ENCODE assay signal across 16 cellular contexts in genomic region chr20:62504323-62504722, GRCh38. TPM values are rescaled to one million over a fixed set of nuclear protein-coding genes. Genes with fewer than 3 reads are reported as not detected.
DNase-seq lines count a peak whose midpoint lies in the region; ATAC-seq, FAIRE-seq and TF ChIP-seq lines count a peak whose summit lies in the region.
"Had no signal": no experiment of that assay in that cellular context is flagged by ENCODE, and none has a peak within 500 bp of the region (broad histone marks: within the 10 kb centered on the region; RNA-seq: fewer than 3 reads in every experiment).

No MANE protein-coding gene starts in this region.

- no peaks in the 10 kb centered on the region for H3K36me3 ChIP-seq in HEK293 (ENCODE audit: control insufficient read depth in 2 of 2, insufficient read depth in 1 of 2, low read length in 2 of 2)
- H3K36me3 ChIP-seq in colonic mucosa, result no peaks in the 10 kb centered on the region
- H3K36me3 ChIP-seq: BLaER1 had no signal

- no peaks in the 10 kb centered on the region for H3K9me3 ChIP-seq in HEK293 (ENCODE audit: control insufficient read depth, insufficient read depth, low read depth, low read length)
- H3K9me3 ChIP-seq in colonic mucosa, result no peaks in the 10 kb centered on the region
- H3K9me3 ChIP-seq: BLaER1 had no signal

- H3K27ac Mint-ChIP-seq in activated naive CD8-positive, alpha-beta T cell, result peak overlapping the region; percentile 41
- H3K27ac Mint-ChIP-seq in activated naive CD8-positive, alpha-beta T cell treated with anti-CD3 and anti-CD28 coated beads, Interleukin-2, amount 50 U/mL, for 24 hours, result no peak overlapping the region
- H3K27ac Mint-ChIP-seq in endothelial cell (ENCODE audit: unreplicated experiment), result no peak overlapping the region
- H3K27ac Mint-ChIP-seq: CD4-positive, CD25-positive, alpha-beta regulatory T cell; GM23338; H9 had no signal

- H3K4me1 Mint-ChIP-seq in activated naive CD8-positive, alpha-beta T cell (ENCODE audit: low read depth), result peaks cover 26% of the 10 kb centered on the region
- peaks cover 30% of the 10 kb centered on the region for H3K4me1 Mint-ChIP-seq in activated naive CD8-positive, alpha-beta T cell treated with anti-CD3 and anti-CD28 coated beads, Interleukin-2, amount 50 U/mL, for 24 hours
- H3K4me1 Mint-ChIP-seq in endothelial cell (ENCODE audit: unreplicated experiment), result peaks cover 7% of the 10 kb centered on the region
- H3K4me1 Mint-ChIP-seq: GM23338 had no signal

- peak; percentile 95 for FAIRE-seq in urothelium cell line (lab: Jason Lieb, UNC)
- FAIRE-seq: GM18507 had no signal

- no peaks in the 10 kb centered on the region for H3K4me1 ChIP-seq in HEK293 (ENCODE audit: control insufficient read depth, insufficient read depth, low read length)
- no peaks in the 10 kb centered on the region for H3K4me1 ChIP-seq in colonic mucosa

- no peaks in the 10 kb centered on the region for H3K27me3 ChIP-seq in colonic mucosa

- POLR2A ChIA-PET in HEK293 (lab: Yijun Ruan, JAX), result no interaction called here

- H3K4me3 Mint-ChIP-seq in activated naive CD8-positive, alpha-beta T cell, result no peak overlapping the region
- no peak overlapping the region for H3K4me3 Mint-ChIP-seq in activated naive CD8-positive, alpha-beta T cell treated with anti-CD3 and anti-CD28 coated beads, Interleukin-2, amount 50 U/mL, for 24 hours
- H3K4me3 Mint-ChIP-seq in endothelial cell (ENCODE audit: unreplicated experiment), result peak overlapping the region; percentile 6
- H3K4me3 Mint-ChIP-seq: GM23338, H9 had no signal

- H3K9me3 Mint-ChIP-seq in activated naive CD8-positive, alpha-beta T cell (ENCODE audit: low read depth), result peaks cover 6% of the 10 kb centered on the region
- peaks cover 5% of the 10 kb centered on the region for H3K9me3 Mint-ChIP-seq in activated naive CD8-positive, alpha-beta T cell treated with anti-CD3 and anti-CD28 coated beads, Interleukin-2, amount 50 U/mL, for 24 hours
- H3K9me3 Mint-ChIP-seq in endothelial cell (ENCODE audit: unreplicated experiment), result no peaks in the 10 kb centered on the region
- H3K9me3 Mint-ChIP-seq: CD4-positive, CD25-positive, alpha-beta regulatory T cell had no signal

- no peak for ATAC-seq in activated naive CD8-positive, alpha-beta T cell treated with anti-CD3 and anti-CD28 coated beads, Interleukin-2, amount 50 U/mL, for 24 hours
- ATAC-seq: GM23338 had no signal

- intact Hi-C loops in colonic mucosa (cut with DNase I), result no loop called here

- H3K4me3 ChIP-seq in HEK293 (ENCODE audit: low read depth, low read length), result no peak overlapping the region
- no peak overlapping the region for H3K4me3 ChIP-seq in colonic mucosa
- H3K4me3 ChIP-seq: BLaER1, GM23338 had no signal

- no peak overlapping the region for H3K9ac ChIP-seq in colonic mucosa (ENCODE audit: low read depth in 2 of 2, low read length in 2 of 2)
- H3K9ac ChIP-seq: BLaER1 had no signal

- H3K36me3 Mint-ChIP-seq in activated naive CD8-positive, alpha-beta T cell, result peaks cover 4% of the 10 kb centered on the region
- H3K36me3 Mint-ChIP-seq in activated naive CD8-positive, alpha-beta T cell treated with anti-CD3 and anti-CD28 coated beads, Interleukin-2, amount 50 U/mL, for 24 hours (ENCODE audit: low read depth), result no peaks in the 10 kb centered on the region
- peaks cover 9% of the 10 kb centered on the region for H3K36me3 Mint-ChIP-seq in endothelial cell (ENCODE audit: low read depth, unreplicated experiment)
- H3K36me3 Mint-ChIP-seq: CD4-positive, CD25-positive, alpha-beta regulatory T cell had no signal

- H3K27ac ChIP-seq in HEK293 (ENCODE audit: extremely low read depth, low read depth, low read length) (no peak overlapping the region), colonic mucosa (no peak overlapping the region)
- H3K27ac ChIP-seq: BLaER1 had no signal

- H3K27me3 Mint-ChIP-seq in activated naive CD8-positive, alpha-beta T cell, result no peaks in the 10 kb centered on the region
- no peaks in the 10 kb centered on the region for H3K27me3 Mint-ChIP-seq in activated naive CD8-positive, alpha-beta T cell treated with anti-CD3 and anti-CD28 coated beads, Interleukin-2, amount 50 U/mL, for 24 hours
- peaks cover 13% of the 10 kb centered on the region for H3K27me3 Mint-ChIP-seq in endothelial cell (ENCODE audit: unreplicated experiment)
- H3K27me3 Mint-ChIP-seq: CD4-positive, CD25-positive, alpha-beta regulatory T cell had no signal

- TF ChIP-seq CTCF in HEK293 (tag by site-specific recombination; IDR thresholded peaks at IDR 0.05) (no peak), endothelial cell (IDR thresholded peaks at IDR 0.05; ENCODE audit: unreplicated experiment) (no peak), colonic mucosa (IDR thresholded peaks at IDR 0.05) (no peak)

- CTCF ChIA-PET in HEK293 (lab: Yijun Ruan, JAX), result no interaction called here

- DNase-seq in activated naive CD8-positive, alpha-beta T cell treated with anti-CD3 and anti-CD28 coated beads, Interleukin-2, amount 50 U/mL, for 24 hours, result no peak
- no peak for DNase-seq in endothelial cell (ENCODE audit: low spot score)
- no peak for DNase-seq in urothelium cell line (ENCODE audit: low spot score)
- no peak for DNase-seq in HPDE6-E6E7 (ENCODE audit: extremely low spot score)
- no peak for DNase-seq in colonic mucosa
- DNase-seq: 8988T; AML-193; CD4-positive, CD25-positive, alpha-beta regulatory T cell; H9 had no signal

TF ChIP-seq in HEK293, 187 proteins besides CTCF, POLR2A, EP300 and RAD21:
- TF ChIP-seq GFI1B (tag by site-specific recombination; IDR thresholded peaks at IDR 0.05), result no peak
- TF ChIP-seq IKZF3 (tag by site-specific recombination; IDR thresholded peaks at IDR 0.05), result no peak
- TF ChIP-seq ZFP69B (tag by site-specific recombination; IDR thresholded peaks at IDR 0.05), result no peak
- TF ChIP-seq ZNF280C (tag by site-specific recombination; IDR thresholded peaks at IDR 0.05), result no peak
- TF ChIP-seq ZNF513 (tag by site-specific recombination; IDR thresholded peaks at IDR 0.05), result peak; percentile 92

RNA-seq across cellular contexts. Expression of gene GATA5, which starts 28.5 kb away (rescaled TPM):
- total RNA-seq in endothelial cell (ENCODE audit: unreplicated experiment) (not detected), colonic mucosa (under 1 TPM in 1 of 2 donors, not detected in 1; 0.10 TPM)
- total RNA-seq: CD4-positive, CD25-positive, alpha-beta regulatory T cell; Daoy; HT1080 had no signal
